In the genomic region with DNA sequence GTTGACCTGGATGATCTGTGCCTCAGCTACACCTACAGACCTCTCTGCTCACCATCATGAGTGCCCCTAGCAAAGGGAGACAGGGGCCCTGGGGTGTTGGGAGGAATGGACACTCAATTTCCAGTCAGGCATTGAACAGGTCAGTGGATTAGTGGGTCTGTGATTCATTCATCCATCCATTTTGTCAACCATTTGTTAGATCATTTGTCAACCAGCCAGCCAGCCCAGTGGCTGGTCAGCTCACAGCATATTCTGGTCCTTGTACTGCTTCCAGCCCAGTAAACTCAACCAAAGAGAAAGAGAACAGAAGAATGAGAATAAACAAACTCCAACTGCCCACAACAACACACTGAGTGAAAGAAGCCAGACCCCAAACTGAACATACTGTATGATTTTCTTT, we compare ENCODE assay signal across 25 cellular contexts. TPM values are rescaled to one million over a fixed set of nuclear protein-coding genes. Genes with fewer than 3 reads are reported as not detected.
DNase-seq lines count a peak whose midpoint lies in the region; ATAC-seq and TF ChIP-seq lines count a peak whose summit lies in the region.
"Had no signal": no experiment of that assay in that cellular context is flagged by ENCODE, and none has a peak within 500 bp of the region (broad histone marks: within the 10 kb centered on the region; RNA-seq: fewer than 3 reads in every experiment).

No MANE protein-coding gene starts in this region.

- BruUV-seq in Caco-2 (replicated peaks; lab: Mats Ljungman, UMichigan), result no TSS peak

- CTCF ChIA-PET in Caco-2 (lab: Charles Lee), result no interaction called here

- peak overlapping the region; percentile 16 to 85 for H3K27ac Mint-ChIP-seq in natural killer cell
- H3K27ac Mint-ChIP-seq in natural killer cell treated with Interleukin-12 subunit alpha and Interleukin-12 subunit beta and Interleukin-15 and Interleukin-18, amount 100 ng/mL, for 72 hours, result peak overlapping the region in 1 of 2 donors; percentile 38
- no peak overlapping the region for H3K27ac Mint-ChIP-seq in Caco-2 (ENCODE audit: unreplicated experiment)
- H3K27ac Mint-ChIP-seq: activated CD4-positive, alpha-beta memory T cell treated with anti-CD3 and anti-CD28 coated beads for 36 hours; activated naive CD8-positive, alpha-beta T cell treated with anti-CD3 and anti-CD28 coated beads for 36 hours; activated T-helper 2 cell treated with anti-CD3 and anti-CD28 coated beads, Interferon-gamma antibody, Interleukin-2, Interleukin-4, amounts not matched to agents 10 μg/mL and 5 μg/mL and 100 μg/mL, durations not matched to agents 14 hours and 24 hours and 36 hours; naive thymus-derived CD4-positive, alpha-beta T cell; stimulated activated naive CD8-positive, alpha-beta T cell treated with anti-CD3 and anti-CD28 coated beads, Interleukin-15, Interleukin-2, amounts not matched to agents 100 ng/mL and 50 ng/mL, for 24 hours had no signal

- no peak overlapping the region for H3K4me3 ChIP-seq in fibroblast of mammary gland (ENCODE audit: control insufficient read depth, low read depth, low read length)
- no peak overlapping the region for H3K4me3 ChIP-seq in sigmoid colon
- no peak overlapping the region for H3K4me3 ChIP-seq in Caco-2 (ENCODE audit: low read depth, low read length)
- H3K4me3 ChIP-seq: A549, heart left ventricle, ovary, right atrium auricular region had no signal

- intact Hi-C loops in natural killer cell (cut with micrococcal nuclease), result no loop called here
- intact Hi-C loops in sigmoid colon (cut with DNase I), result no loop called here
- intact Hi-C loops in Caco-2 (cut with micrococcal nuclease; ENCODE audit: unreplicated experiment), result no loop called here

- POLR2A ChIA-PET in Caco-2 (lab: Charles Lee), result no interaction called here

- H3K4me1 Mint-ChIP-seq in natural killer cell (peaks cover 31 to 61% of the 10 kb centered on the region in 2 donors), Caco-2 (ENCODE audit: low read depth, unreplicated experiment) (peaks cover 22% of the 10 kb centered on the region)
- H3K4me1 Mint-ChIP-seq in natural killer cell treated with Interleukin-12 subunit alpha and Interleukin-12 subunit beta and Interleukin-15 and Interleukin-18, amount 100 ng/mL, for 72 hours (ENCODE audit: low read depth in 2 of 2), result peaks cover 47 to 49% of the 10 kb centered on the region in 2 donors

- H3K4me3 Mint-ChIP-seq in natural killer cell, result no peak overlapping the region
- no peak overlapping the region for H3K4me3 Mint-ChIP-seq in natural killer cell treated with Interleukin-12 subunit alpha and Interleukin-12 subunit beta and Interleukin-15 and Interleukin-18, amount 100 ng/mL, for 72 hours
- no peak overlapping the region for H3K4me3 Mint-ChIP-seq in Caco-2 (ENCODE audit: unreplicated experiment)
- H3K4me3 Mint-ChIP-seq: activated CD4-positive, alpha-beta memory T cell treated with anti-CD3 and anti-CD28 coated beads for 36 hours; activated naive CD8-positive, alpha-beta T cell treated with anti-CD3 and anti-CD28 coated beads for 36 hours; naive thymus-derived CD4-positive, alpha-beta T cell; stimulated activated naive CD8-positive, alpha-beta T cell treated with anti-CD3 and anti-CD28 coated beads, Interleukin-15, Interleukin-2, amounts not matched to agents 100 ng/mL and 50 ng/mL, for 24 hours had no signal

- H3K27me3 ChIP-seq in sigmoid colon (no peaks in the 10 kb centered on the region), Caco-2 (replicated peaks; ENCODE audit: control insufficient read depth, insufficient read depth, low read length) (no peaks in the 10 kb centered on the region)
- H3K27me3 ChIP-seq: BE2C, heart left ventricle, ovary, right atrium auricular region had no signal

- peak overlapping the region; percentile 10 to 96 (median 94) for H3K27ac ChIP-seq in sigmoid colon
- H3K27ac ChIP-seq: ovary had no signal

- ATAC-seq in natural killer cell (no peak), GM21528 (IDR thresholded peaks at IDR 0.05; ENCODE audit: low FRiP score, unreplicated experiment) (no peak), HG02938 (IDR thresholded peaks at IDR 0.05; ENCODE audit: unreplicated experiment) (no peak)
- no peak for ATAC-seq in natural killer cell treated with Interleukin-12 subunit alpha and Interleukin-12 subunit beta and Interleukin-15 and Interleukin-18, amount 100 ng/mL, for 72 hours
- ATAC-seq: A549; heart left ventricle; naive thymus-derived CD4-positive, alpha-beta T cell had no signal

- no peak for TF ChIP-seq CTCF in natural killer cell (IDR thresholded peaks at IDR 0.05)
- no peak for TF ChIP-seq CTCF in fibroblast of mammary gland (conservative IDR thresholded peaks at IDR 0.05; ENCODE audit: control insufficient read depth, insufficient read depth, low read depth, low read length)
- no peak for TF ChIP-seq CTCF in sigmoid colon (IDR thresholded peaks at IDR 0.05)
- no peak for TF ChIP-seq CTCF in Caco-2 (IDR thresholded peaks at IDR 0.05; ENCODE audit: insufficient read depth in 1 of 2, low read depth in 1 of 2, low read length in 1 of 2, severe bottlenecking in 1 of 2, unreplicated experiment in 1 of 2)

- H3K27me3 Mint-ChIP-seq in natural killer cell (ENCODE audit: low read depth in 2 of 2) (no peaks in the 10 kb centered on the region), Caco-2 (ENCODE audit: insufficient read depth, unreplicated experiment) (no peaks in the 10 kb centered on the region)
- H3K27me3 Mint-ChIP-seq in natural killer cell treated with Interleukin-12 subunit alpha and Interleukin-12 subunit beta and Interleukin-15 and Interleukin-18, amount 100 ng/mL, for 72 hours, result no peaks in the 10 kb centered on the region

- H3K9me3 ChIP-seq in sigmoid colon (no peaks in the 10 kb centered on the region), Caco-2 (no peaks in the 10 kb centered on the region)
- H3K9me3 ChIP-seq: BE2C, heart left ventricle, ovary, right atrium auricular region had no signal

- H3K4me1 ChIP-seq in sigmoid colon, result peaks cover 0 to 75% (median 72%) of the 10 kb centered on the region in 4 donors
- peaks cover 9% of the 10 kb centered on the region; the same call in 1 of the 2 replicates for H3K4me1 ChIP-seq in Caco-2
- H3K4me1 ChIP-seq: BE2C had no signal

- DNase-seq in natural killer cell (no peak), fibroblast of mammary gland (ENCODE audit: low read depth) (peak; percentile 18), sigmoid colon (no peak), Caco-2 (no peak), OCI-M1 (lab: John Stamatoyannopoulos, UW) (no peak)
- no peak for DNase-seq in natural killer cell treated with Interleukin-12 subunit alpha and Interleukin-12 subunit beta and Interleukin-15 and Interleukin-18, amount 100 ng/mL, for 72 hours (ENCODE audit: low spot score)
- DNase-seq: activated CD4-positive, alpha-beta memory T cell treated with anti-CD3 and anti-CD28 coated beads for 36 hours; activated CD8-positive, alpha-beta memory T cell treated with anti-CD3 and anti-CD28 coated beads, Interleukin-2, amount 50 U/mL, for 48 hours; activated naive CD8-positive, alpha-beta T cell treated with anti-CD3 and anti-CD28 coated beads for 36 hours; BE2C; COR-L47; DMS79 treated with DMSO at 0.1 percent for 48 hours; KG1; naive thymus-derived CD4-positive, alpha-beta T cell; ovary; stimulated activated CD4-positive, alpha-beta T cell treated with anti-CD3 and anti-CD28 coated beads, Interleukin-12 subunit alpha, Interleukin-12 subunit beta, amount 100 ng/mL, for 4 hours; stimulated activated CD4-positive, alpha-beta T cell treated with anti-CD3 and anti-CD28 coated beads, Interleukin-4, amount 100 ng/mL, for 4 hours; trophoblast cell had no signal

- no peak for TF ChIP-seq EP300 in sigmoid colon (IDR thresholded peaks at IDR 0.05)

- no peaks in the 10 kb centered on the region for H3K9me3 Mint-ChIP-seq in natural killer cell
- no peaks in the 10 kb centered on the region for H3K9me3 Mint-ChIP-seq in natural killer cell treated with Interleukin-12 subunit alpha and Interleukin-12 subunit beta and Interleukin-15 and Interleukin-18, amount 100 ng/mL, for 72 hours
- no peaks in the 10 kb centered on the region for H3K9me3 Mint-ChIP-seq in Caco-2 (ENCODE audit: unreplicated experiment)
- H3K9me3 Mint-ChIP-seq: activated CD4-positive, alpha-beta memory T cell treated with anti-CD3 and anti-CD28 coated beads for 36 hours; activated naive CD8-positive, alpha-beta T cell treated with anti-CD3 and anti-CD28 coated beads for 36 hours; activated T-helper 2 cell treated with anti-CD3 and anti-CD28 coated beads, Interferon-gamma antibody, Interleukin-2, Interleukin-4, amounts not matched to agents 10 μg/mL and 5 μg/mL and 100 μg/mL, durations not matched to agents 14 hours and 24 hours and 36 hours; stimulated activated naive CD8-positive, alpha-beta T cell treated with anti-CD3 and anti-CD28 coated beads, Interleukin-15, Interleukin-2, amounts not matched to agents 100 ng/mL and 50 ng/mL, for 24 hours had no signal

- no peaks in the 10 kb centered on the region for H3K36me3 Mint-ChIP-seq in natural killer cell
- no peaks in the 10 kb centered on the region for H3K36me3 Mint-ChIP-seq in natural killer cell treated with Interleukin-12 subunit alpha and Interleukin-12 subunit beta and Interleukin-15 and Interleukin-18, amount 100 ng/mL, for 72 hours
- H3K36me3 Mint-ChIP-seq in Caco-2 (ENCODE audit: insufficient read depth, unreplicated experiment), result peaks cover 9% of the 10 kb centered on the region

- no peak for TF ChIP-seq POLR2A in sigmoid colon (IDR thresholded peaks at IDR 0.05)

- H3K36me3 ChIP-seq in sigmoid colon (no peaks in the 10 kb centered on the region), Caco-2 (ENCODE audit: control insufficient read depth, insufficient read depth, low read length) (no peaks in the 10 kb centered on the region)
- H3K36me3 ChIP-seq: BE2C, heart left ventricle, ovary, right atrium auricular region had no signal

RNA-seq across cellular contexts. Expression of gene KLF11, which starts 4.6 kb away (rescaled TPM):
- total RNA-seq in natural killer cell, result 10 to 100 TPM; 47.3 to 85.8 (median 49.3) TPM
- 1 to 10 TPM; 3.8 to 6.1 TPM for total RNA-seq in natural killer cell treated with Interleukin-12 subunit alpha and Interleukin-12 subunit beta and Interleukin-15 and Interleukin-18, amount 100 ng/mL, for 72 hours
- total RNA-seq in sigmoid colon, result 10 to 100 TPM; 18.5 to 41.3 (median 29.7) TPM
- 1 to 10 TPM; 3.9 to 7.2 (median 5.8) TPM for polyA plus RNA-seq in sigmoid colon
- total RNA-seq in Caco-2 (2022), result 21.0 and 22.9 TPM in 2 replicates

RNA-seq across cellular contexts. Expression of gene CYS1, which starts 41.5 kb away (rescaled TPM):
- total RNA-seq in natural killer cell (not detected), sigmoid colon (10 to 100 TPM in 2 of 4 donors, 1 to 10 TPM in 2; 7.5 to 24.6 (median 9.6) TPM), Caco-2 (2022) (0.91 and 1.4 TPM in 2 replicates)
- under 1 TPM in 1 of 2 donors, not detected in 1; 0.45 TPM for total RNA-seq in natural killer cell treated with Interleukin-12 subunit alpha and Interleukin-12 subunit beta and Interleukin-15 and Interleukin-18, amount 100 ng/mL, for 72 hours
- 1 to 10 TPM in 1 of 3 donors, under 1 TPM in 2; 0.46 to 1.8 (median 0.83) TPM for polyA plus RNA-seq in sigmoid colon
- total RNA-seq: activated naive CD8-positive, alpha-beta T cell treated with anti-CD3 and anti-CD28 coated beads for 36 hours had no signal
- polyA plus RNA-seq: naive thymus-derived CD4-positive, alpha-beta T cell had no signal
